ENCODE assay signal across 21 cellular contexts in genomic region chr1:69776555-69776954, GRCh38.
DNase-seq lines count a peak whose midpoint lies in the region; ATAC-seq, FAIRE-seq and TF ChIP-seq lines count a peak whose summit lies in the region.
"Had no signal": no experiment of that assay in that cellular context is flagged by ENCODE, and none has a peak within 500 bp of the region (broad histone marks: within the 10 kb centered on the region; RNA-seq: fewer than 3 reads in every experiment).

No MANE protein-coding gene starts in this region.

- H3K9me3 Mint-ChIP-seq in T-helper 2 cell treated with Interferon-gamma antibody and Interleukin-4, amounts not matched to agents 5 μg/mL and 100 μg/mL, for 36 hours = no peaks in the 10 kb centered on the region
- no peaks in the 10 kb centered on the region for H3K9me3 Mint-ChIP-seq in Calu3 (ENCODE audit: low read depth, unreplicated experiment)
- H3K9me3 Mint-ChIP-seq: GM23338, H9 had no signal

- no peak for FAIRE-seq in small intestine (lab: Jason Lieb, UNC)
- FAIRE-seq: A204.1, GM12891, GM18507 had no signal

- H3K36me3 ChIP-seq in small intestine (ENCODE audit: control insufficient read depth in 2 of 2, insufficient read depth in 2 of 2, low read length in 2 of 2) = no peaks in the 10 kb centered on the region
- H3K36me3 ChIP-seq in breast epithelium = no peaks in the 10 kb centered on the region
- H3K36me3 ChIP-seq: BLaER1 had no signal

- H3K36me3 Mint-ChIP-seq in T-helper 2 cell treated with Interferon-gamma antibody and Interleukin-4, amounts not matched to agents 5 μg/mL and 100 μg/mL, for 36 hours (ENCODE audit: low read depth) = no peaks in the 10 kb centered on the region
- H3K36me3 Mint-ChIP-seq in Calu3 (ENCODE audit: insufficient read depth, unreplicated experiment) = no peaks in the 10 kb centered on the region
- H3K36me3 Mint-ChIP-seq: CD14-positive monocyte; CD8-positive, alpha-beta memory T cell had no signal

- CTCF ChIA-PET in Calu3 (lab: Charles Lee) = interaction anchor here (0.7 to 1.3 kb wide), 2 partner anchors 314 to 833 kb away, joined by 3 to 7 read pairs; no protein-coding TSS in a partner anchor

- H3K27me3 ChIP-seq in small intestine (ENCODE audit: control insufficient read depth in 2 of 2, insufficient read depth in 2 of 2, low read length in 2 of 2) (no peaks in the 10 kb centered on the region), breast epithelium (no peaks in the 10 kb centered on the region)
- H3K27me3 ChIP-seq: BLaER1 had no signal

- H3K27ac Mint-ChIP-seq in T-helper 2 cell treated with Interferon-gamma antibody and Interleukin-4, amounts not matched to agents 5 μg/mL and 100 μg/mL, for 36 hours = no peak overlapping the region
- H3K27ac Mint-ChIP-seq in Calu3 (ENCODE audit: unreplicated experiment) = no peak overlapping the region
- H3K27ac Mint-ChIP-seq: B cell; CD14-positive monocyte; CD4-positive, alpha-beta T cell; CD8-positive, alpha-beta memory T cell; GM23338; H9 had no signal

- no peak overlapping the region for H3K4me3 ChIP-seq in small intestine (ENCODE audit: low read depth in 1 of 2, low read length in 2 of 2)
- no peak overlapping the region for H3K4me3 ChIP-seq in breast epithelium
- H3K4me3 ChIP-seq: BLaER1, GM23338 had no signal

- H3K4me1 Mint-ChIP-seq in T-helper 2 cell treated with Interferon-gamma antibody and Interleukin-4, amounts not matched to agents 5 μg/mL and 100 μg/mL, for 36 hours (ENCODE audit: low read depth) = no peaks in the 10 kb centered on the region
- peaks cover 18% of the 10 kb centered on the region for H3K4me1 Mint-ChIP-seq in Calu3 (ENCODE audit: low read depth, unreplicated experiment)
- H3K4me1 Mint-ChIP-seq: B cell; CD14-positive monocyte; CD8-positive, alpha-beta memory T cell; H9 had no signal

- no peak for TF ChIP-seq POLR2A in breast epithelium (IDR thresholded peaks at IDR 0.05)

- intact Hi-C loops in Calu3 (cut with micrococcal nuclease; ENCODE audit: unreplicated experiment) = no loop called here
- intact Hi-C loops in left colon (cut with DNase I, micrococcal nuclease) = no loop called here
- intact Hi-C loops in breast epithelium (cut with DNase I; ENCODE audit: low total_unique reads) = no loop called here

- H3K27ac ChIP-seq in small intestine (ENCODE audit: low read depth in 1 of 2, low read length in 1 of 2) (no peak overlapping the region), breast epithelium (no peak overlapping the region)
- H3K27ac ChIP-seq: 22Rv1, BLaER1 had no signal

- TF ChIP-seq CTCF in Calu3 (IDR thresholded peaks at IDR 0.05; ENCODE audit: unreplicated experiment) (no peak), breast epithelium (IDR thresholded peaks at IDR 0.05) (no peak)

- peak; percentile 5 for DNase-seq in T-helper 2 cell treated with Interferon-gamma antibody and Interleukin-4, amounts not matched to agents 5 μg/mL and 100 μg/mL, for 36 hours (ENCODE audit: low spot score)
- no peak for DNase-seq in T-helper 2 cell
- DNase-seq in Calu3 = peak; percentile 54
- no peak for DNase-seq in left colon
- peak; percentile 73 for DNase-seq in small intestine
- no peak for DNase-seq in C1 segment of cervical spinal cord (lab: John Stamatoyannopoulos, UW)
- DNase-seq in breast epithelium (ENCODE audit: low spot score in 2 of 2) = no peak
- DNase-seq: CD4-positive, alpha-beta T cell; CD8-positive, alpha-beta memory T cell; DMS53; DMS79 treated with DMSO at 0.1 percent for 48 hours; GF-D8; H9 had no signal

- H3K4me1 ChIP-seq in small intestine (ENCODE audit: control insufficient read depth in 2 of 2, insufficient read depth in 1 of 2, low read depth in 1 of 2, low read length in 1 of 2) (no peaks in the 10 kb centered on the region), breast epithelium (no peaks in the 10 kb centered on the region)

- ATAC-seq in left colon = peak; percentile 34
- ATAC-seq: GM23338 had no signal

- BruUV-seq in Calu3 (replicated peaks; lab: Mats Ljungman, UMichigan) = no TSS peak

- no peaks in the 10 kb centered on the region for H3K27me3 Mint-ChIP-seq in T-helper 2 cell treated with Interferon-gamma antibody and Interleukin-4, amounts not matched to agents 5 μg/mL and 100 μg/mL, for 36 hours (ENCODE audit: low read depth)
- no peaks in the 10 kb centered on the region for H3K27me3 Mint-ChIP-seq in Calu3 (ENCODE audit: unreplicated experiment)
- H3K27me3 Mint-ChIP-seq: B cell; CD4-positive, alpha-beta T cell had no signal

- WGBS in small intestine, 3 donors = 13 to 52% (median 32%) methylated on average over 1 of the region's 1 CpG

- H3K4me3 Mint-ChIP-seq in T-helper 2 cell treated with Interferon-gamma antibody and Interleukin-4, amounts not matched to agents 5 μg/mL and 100 μg/mL, for 36 hours = no peak overlapping the region
- H3K4me3 Mint-ChIP-seq in Calu3 (ENCODE audit: low read depth, unreplicated experiment) = no peak overlapping the region
- H3K4me3 Mint-ChIP-seq: B cell; CD14-positive monocyte; CD4-positive, alpha-beta T cell; CD8-positive, alpha-beta memory T cell; GM23338; H9 had no signal

- H3K9me3 ChIP-seq in small intestine (ENCODE audit: control insufficient read depth, low read depth) (no peaks in the 10 kb centered on the region), breast epithelium (no peaks in the 10 kb centered on the region)
- H3K9me3 ChIP-seq: BLaER1 had no signal

Comparison
In these comparisons a context has a peak if more than half of its experiments do, and no peak if none do; other contexts are left out.
1. DNase-seq: peak in T-helper 2 cell treated with Interferon-gamma antibody and Interleukin-4, amounts not matched to agents 5 μg/mL and 100 μg/mL, for 36 hours (single experiment), Calu3 (single experiment) and small intestine (single experiment); none in T-helper 2 cell (0 of 5), left colon (0 of 2), C1 segment of cervical spinal cord (0 of 14) and breast epithelium (0 of 2).